8 cellular contexts compared by ENCODE assay signal in genomic region chr1:25922633-25923567, GRCh38. TPM values are rescaled to one million over a fixed set of nuclear protein-coding genes. Genes with fewer than 3 reads are reported as not detected.
DNase-seq lines count a peak whose midpoint lies in the region; ATAC-seq and TF ChIP-seq lines count a peak whose summit lies in the region.

No MANE protein-coding gene starts in this region.

- H3K4me3 ChIP-seq in fibroblast of mammary gland (ENCODE audit: control insufficient read depth, low read depth, low read length): peak overlapping the region; percentile 52
- peak overlapping the region; percentile 61 for H3K4me3 ChIP-seq in thymus (ENCODE audit: low read length)
- no peak overlapping the region for H3K4me3 ChIP-seq in Karpas-422 (ENCODE audit: low read length)

- no peak overlapping the region for H3K27ac Mint-ChIP-seq in activated T-helper 1 cell treated with anti-CD3 and anti-CD28 coated beads, Interleukin-12 subunit alpha, Interleukin-12 subunit beta, Interleukin-2, Interleukin-4 antibody, amounts not matched to agents 30 ng/mL and 10 ng/mL and 1 ng/mL, durations not matched to agents 14 hours and 24 hours and 36 hours
- peak overlapping the region in 2 of 6 donors; percentile 28 to 32 for H3K27ac Mint-ChIP-seq in naive B cell

- H3K9ac ChIP-seq in Karpas-422 (ENCODE audit: low read length): no peak overlapping the region

- no peak for TF ChIP-seq CTCF in fibroblast of mammary gland (conservative IDR thresholded peaks at IDR 0.05; ENCODE audit: control insufficient read depth, insufficient read depth, low read depth, low read length)

- H3K9me2 ChIP-seq in Karpas-422 (replicated peaks; ENCODE audit: insufficient read depth, low read length): no peaks in the 10 kb centered on the region

- no peaks in the 10 kb centered on the region for H3K27me3 ChIP-seq in thymus (ENCODE audit: control insufficient read depth, insufficient read depth)
- no peaks in the 10 kb centered on the region for H3K27me3 ChIP-seq in Karpas-422 (ENCODE audit: low read length)

- ATAC-seq in naive B cell (ENCODE audit: low read depth in 2 of 2): peak; percentile 71 to 72

- DNase-seq in GDM1 (lab: John Stamatoyannopoulos, UW) (peak; percentile 63), NCI-H510A (lab: John Stamatoyannopoulos, UW) (peak; percentile 69), fibroblast of mammary gland (ENCODE audit: low read depth) (no peak), naive B cell (peak; percentile 18), T1000 (lab: John Stamatoyannopoulos, UW) (no peak), Karpas-422 (no peak)
- DNase-seq in activated T-helper 1 cell treated with anti-CD3 and anti-CD28 coated beads, Interleukin-12 subunit alpha, Interleukin-12 subunit beta, Interleukin-2, Interleukin-4 antibody, amounts not matched to agents 30 ng/mL and 10 ng/mL and 1 ng/mL, durations not matched to agents 14 hours and 24 hours and 36 hours (ENCODE audit: low spot score): peak; percentile 38

- 3% methylated on average over 69 of the region's 69 CpGs for WGBS in thymus

- H3K79me2 ChIP-seq in Karpas-422 (ENCODE audit: low read length): no peaks in the 10 kb centered on the region

- H3K27ac ChIP-seq in thymus (ENCODE audit: low read depth) (peak overlapping the region; percentile 43), Karpas-422 (ENCODE audit: low read length) (no peak overlapping the region)

- H3K9me3 ChIP-seq in thymus (ENCODE audit: control insufficient read depth): no peaks in the 10 kb centered on the region
- no peaks in the 10 kb centered on the region for H3K9me3 ChIP-seq in Karpas-422 (ENCODE audit: low read length)

- peak overlapping the region; percentile 75 for H3K4me3 Mint-ChIP-seq in activated T-helper 1 cell treated with anti-CD3 and anti-CD28 coated beads, Interleukin-12 subunit alpha, Interleukin-12 subunit beta, Interleukin-2, Interleukin-4 antibody, amounts not matched to agents 30 ng/mL and 10 ng/mL and 1 ng/mL, durations not matched to agents 14 hours and 24 hours and 36 hours
- peak overlapping the region; percentile 80 to 91 (median 82) for H3K4me3 Mint-ChIP-seq in naive B cell

- H3K4me1 ChIP-seq in thymus (ENCODE audit: control insufficient read depth, insufficient read depth, low read length) (peaks cover 25% of the 10 kb centered on the region), Karpas-422 (ENCODE audit: low read length) (peaks cover 3% of the 10 kb centered on the region; the same call in 1 of the 2 replicates)

- H3K27me3 Mint-ChIP-seq in activated T-helper 1 cell treated with anti-CD3 and anti-CD28 coated beads, Interleukin-12 subunit alpha, Interleukin-12 subunit beta, Interleukin-2, Interleukin-4 antibody, amounts not matched to agents 30 ng/mL and 10 ng/mL and 1 ng/mL, durations not matched to agents 14 hours and 24 hours and 36 hours (ENCODE audit: insufficient read depth): peaks cover 41% of the 10 kb centered on the region
- H3K27me3 Mint-ChIP-seq in naive B cell: peaks cover 25 to 40% (median 35%) of the 10 kb centered on the region in 3 donors

- H3K36me3 Mint-ChIP-seq in activated T-helper 1 cell treated with anti-CD3 and anti-CD28 coated beads, Interleukin-12 subunit alpha, Interleukin-12 subunit beta, Interleukin-2, Interleukin-4 antibody, amounts not matched to agents 30 ng/mL and 10 ng/mL and 1 ng/mL, durations not matched to agents 14 hours and 24 hours and 36 hours (ENCODE audit: low read depth): peaks cover 5% of the 10 kb centered on the region
- no peaks in the 10 kb centered on the region for H3K36me3 Mint-ChIP-seq in naive B cell

- H2AFZ ChIP-seq in Karpas-422 (ENCODE audit: low read length): no peak overlapping the region

- no peaks in the 10 kb centered on the region for H3K9me3 Mint-ChIP-seq in activated T-helper 1 cell treated with anti-CD3 and anti-CD28 coated beads, Interleukin-12 subunit alpha, Interleukin-12 subunit beta, Interleukin-2, Interleukin-4 antibody, amounts not matched to agents 30 ng/mL and 10 ng/mL and 1 ng/mL, durations not matched to agents 14 hours and 24 hours and 36 hours
- no peaks in the 10 kb centered on the region for H3K9me3 Mint-ChIP-seq in naive B cell

- intact Hi-C loops in activated T-helper 1 cell treated with anti-CD3 and anti-CD28 coated beads, Interleukin-12 subunit alpha, Interleukin-12 subunit beta, Interleukin-2, Interleukin-4 antibody, amounts not matched to agents 30 ng/mL and 10 ng/mL and 1 ng/mL, durations not matched to agents 14 hours and 24 hours and 36 hours (cut with micrococcal nuclease): loop anchor here (2.0 to 5.0 kb wide), 2 partner anchors 16 to 49 kb away; partner anchors contain the start of gene STMN1

- no peaks in the 10 kb centered on the region for H4K20me1 ChIP-seq in Karpas-422 (ENCODE audit: insufficient read depth, low read depth, low read length)

- H3K36me3 ChIP-seq in thymus (ENCODE audit: control insufficient read depth, insufficient read depth) (no peaks in the 10 kb centered on the region), Karpas-422 (ENCODE audit: insufficient read depth, low read length) (no peaks in the 10 kb centered on the region)

- peaks cover 25% of the 10 kb centered on the region for H3K4me1 Mint-ChIP-seq in activated T-helper 1 cell treated with anti-CD3 and anti-CD28 coated beads, Interleukin-12 subunit alpha, Interleukin-12 subunit beta, Interleukin-2, Interleukin-4 antibody, amounts not matched to agents 30 ng/mL and 10 ng/mL and 1 ng/mL, durations not matched to agents 14 hours and 24 hours and 36 hours (ENCODE audit: low read depth)
- H3K4me1 Mint-ChIP-seq in naive B cell: peaks cover 7 to 14% (median 12%) of the 10 kb centered on the region in 3 donors

- no peak overlapping the region for H3K4me2 ChIP-seq in Karpas-422 (ENCODE audit: low read depth, low read length, poor library complexity, severe bottlenecking)

RNA-seq across cellular contexts. Expression of gene STMN1, which starts 16.7 kb away (rescaled TPM):
- 203 and 205 TPM in 2 replicates for total RNA-seq in activated T-helper 1 cell treated with anti-CD3 and anti-CD28 coated beads, Interleukin-12 subunit alpha, Interleukin-12 subunit beta, Interleukin-2, Interleukin-4 antibody, amounts not matched to agents 30 ng/mL and 10 ng/mL and 1 ng/mL, durations not matched to agents 14 hours and 24 hours and 36 hours
- polyA plus RNA-seq in naive B cell (ENCODE audit: low read depth in 6 of 6) (100 to 1,000 TPM; 109 to 169 (median 137) TPM), thymus (472 TPM)
- 160 and 173 TPM in 2 replicates for total RNA-seq in Karpas-422 (2014; rRNA removed; shearing (Covaris generic); ENCODE audit: low replicate concordance)

RNA-seq across cellular contexts. Expression of gene PAQR7, which starts 47.4 kb away (rescaled TPM):
- total RNA-seq in activated T-helper 1 cell treated with anti-CD3 and anti-CD28 coated beads, Interleukin-12 subunit alpha, Interleukin-12 subunit beta, Interleukin-2, Interleukin-4 antibody, amounts not matched to agents 30 ng/mL and 10 ng/mL and 1 ng/mL, durations not matched to agents 14 hours and 24 hours and 36 hours: 5.8 and 6.1 TPM in 2 replicates
- polyA plus RNA-seq in naive B cell (ENCODE audit: low read depth in 6 of 6) (under 1 TPM in 4 of 6 donors, not detected in 2; 0.08 to 0.24 (median 0.12) TPM), thymus (2.9 TPM)
- 6.3 and 8.4 TPM in 2 replicates for total RNA-seq in Karpas-422 (2014; rRNA removed; shearing (Covaris generic); ENCODE audit: low replicate concordance)

Comparison
In these comparisons a context has a peak if more than half of its experiments do, and no peak if none do; other contexts are left out.
1. DNase-seq: peak in GDM1 (single experiment), NCI-H510A (single experiment), activated T-helper 1 cell treated with anti-CD3 and anti-CD28 coated beads, Interleukin-12 subunit alpha, Interleukin-12 subunit beta, Interleukin-2, Interleukin-4 antibody, amounts not matched to agents 30 ng/mL and 10 ng/mL and 1 ng/mL, durations not matched to agents 14 hours and 24 hours and 36 hours (single experiment) and naive B cell (single experiment); none in fibroblast of mammary gland (single experiment), T1000 (single experiment) and Karpas-422 (single experiment).